Comparison of ENCODE assay signal across 8 cellular contexts in the genomic region with DNA sequence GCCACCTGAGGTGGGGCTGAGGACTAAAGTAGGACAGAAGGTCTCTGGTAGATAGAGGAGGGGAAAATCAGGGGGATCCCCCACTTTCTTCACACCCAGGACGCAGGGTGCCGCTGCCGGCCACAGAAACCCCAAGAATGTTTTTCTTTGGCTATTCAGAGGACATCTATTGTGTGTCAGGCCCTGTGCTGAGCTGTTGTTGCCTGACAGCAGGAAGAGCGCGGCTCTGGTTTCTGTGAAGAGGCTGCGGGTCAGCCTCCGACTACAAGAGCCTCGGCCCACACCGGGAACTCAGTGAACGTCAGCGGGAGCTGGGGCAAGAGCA. TPM values are rescaled to one million over a fixed set of nuclear protein-coding genes. Genes with fewer than 3 reads are reported as not detected.
A peak's percentile ranks its signal among the peaks of the same experiment; 100 is the strongest.
DNase-seq lines count a peak whose midpoint lies in the region; ATAC-seq lines count a peak whose summit lies in the region.

No MANE protein-coding gene starts in this region.

- WGBS in mesenchymal stem cell = 11% methylated on average over 11 of the region's 11 CpGs

- no peaks in the 10 kb centered on the region for H3K27me3 ChIP-seq in mesenchymal stem cell (ENCODE audit: control insufficient read depth in 1 of 2, insufficient read depth in 1 of 2, low read length in 2 of 2)

- ATAC-seq in HG03025 (IDR thresholded peaks at IDR 0.05; ENCODE audit: low FRiP score, unreplicated experiment) = peak; percentile 44
- ATAC-seq in stimulated activated naive CD8-positive, alpha-beta T cell treated with anti-CD3 and anti-CD28 coated beads, Interleukin-15, Interleukin-2, amounts not matched to agents 100 U/mL and 50 U/mL, for 24 hours = peak; percentile 67

- peak overlapping the region; percentile 95 for H4K91ac ChIP-seq in mesenchymal stem cell (ENCODE audit: low read length)

- peak overlapping the region; percentile 14 to 96 for H3K23ac ChIP-seq in mesenchymal stem cell (ENCODE audit: low read length in 2 of 2)

- peaks cover 25% of the 10 kb centered on the region for H3K4me1 ChIP-seq in mesenchymal stem cell (ENCODE audit: control insufficient read depth, insufficient read depth, low read depth, low read length)

- no peaks in the 10 kb centered on the region for H3K9me3 ChIP-seq in mesenchymal stem cell (ENCODE audit: control insufficient read depth, low read length)

- peak overlapping the region; percentile 37 to 95 for H3K14ac ChIP-seq in mesenchymal stem cell (ENCODE audit: low read length in 2 of 2)

- peak overlapping the region; percentile 84 for H3K4me2 ChIP-seq in mesenchymal stem cell (ENCODE audit: low read length, poor library complexity, severe bottlenecking)

- peak overlapping the region; percentile 100 for H3K27ac ChIP-seq in caudate nucleus (ENCODE audit: low read depth, low read length)
- H3K27ac ChIP-seq in mesenchymal stem cell (ENCODE audit: low read length, poor library complexity, severe bottlenecking) = peak overlapping the region; percentile 98

- H2BK5ac ChIP-seq in mesenchymal stem cell (ENCODE audit: low read depth, low read length, poor library complexity, severe bottlenecking) = peak overlapping the region; percentile 98

- peaks cover 5% of the 10 kb centered on the region for H3K79me1 ChIP-seq in mesenchymal stem cell (replicated peaks; ENCODE audit: low read length, poor library complexity, severe bottlenecking)

- peak overlapping the region; percentile 93 to 99 for H3K4ac ChIP-seq in mesenchymal stem cell (ENCODE audit: low read depth in 1 of 2, low read length in 2 of 2)

- DNase-seq in activated T-cell treated with anti-CD3 and anti-CD28 coated beads for 48 hours (ENCODE audit: low read depth) (peak; percentile 62), T-helper 1 cell (peak in 4 of 5 donors; percentile 31 to 85 (median 50)), caudate nucleus (lab: John Stamatoyannopoulos, UW) (no peak), mesenchymal stem cell (peak; percentile 82), KBM-7 (no peak)
- no peak for DNase-seq in activated T-cell treated with anti-CD3 and anti-CD28 coated beads, Interleukin-2, amount 50 U/mL, for 48 hours
- DNase-seq in stimulated activated naive CD8-positive, alpha-beta T cell treated with anti-CD3 and anti-CD28 coated beads, Interleukin-15, Interleukin-2, amounts not matched to agents 100 U/mL and 50 U/mL, for 24 hours = peak; percentile 81

- peak overlapping the region; percentile 99 for H3K9ac ChIP-seq in mesenchymal stem cell (ENCODE audit: low read length)

- H3K4me3 ChIP-seq in mesenchymal stem cell (ENCODE audit: insufficient read depth in 1 of 2, low read depth in 1 of 2, low read length in 2 of 2) = peak overlapping the region; percentile 66 to 83

- H2BK15ac ChIP-seq in mesenchymal stem cell (ENCODE audit: low read depth, poor library complexity, severe bottlenecking) = peak overlapping the region; percentile 95

- in situ Hi-C loops in KBM-7 (cut with MboI; ENCODE audit: low pct_unique_long_range_greater_than_20kb, low sequenced_read_pairs) = no loop called here

- H2AK5ac ChIP-seq in mesenchymal stem cell (ENCODE audit: low read length, severe bottlenecking) = peak overlapping the region; percentile 90

- peaks cover 2 to 15% of the 10 kb centered on the region in 2 experiments for H3K36me3 ChIP-seq in mesenchymal stem cell (ENCODE audit: control insufficient read depth in 1 of 2, insufficient read depth in 2 of 2, low read depth in 1 of 2, low read length in 2 of 2)

- H2BK12ac ChIP-seq in mesenchymal stem cell (ENCODE audit: low read length in 2 of 2) = peak overlapping the region in 1 of 2 experiments; percentile 7

- peak overlapping the region; percentile 98 to 99 for H3K18ac ChIP-seq in mesenchymal stem cell (ENCODE audit: low read depth in 1 of 2, low read length in 2 of 2)

- H2BK120ac ChIP-seq in mesenchymal stem cell (ENCODE audit: low read depth, low read length) = peak overlapping the region; percentile 96

- H2AFZ ChIP-seq in mesenchymal stem cell (ENCODE audit: low read depth, low read length) = no peak overlapping the region

- H4K8ac ChIP-seq in mesenchymal stem cell (ENCODE audit: low read length) = peak overlapping the region; percentile 97

RNA-seq across cellular contexts. Expression of gene PIGV, which starts 0.4 kb away (rescaled TPM):
- 8.1 TPM for polyA plus RNA-seq in mesenchymal stem cell (2013, experiment 1 of 2)
- polyA plus RNA-seq in mesenchymal stem cell (2013, experiment 2 of 2) = 8.6 TPM

RNA-seq across cellular contexts. Expression of gene ZDHHC18, which starts 39.1 kb away (rescaled TPM):
- 24.7 TPM for polyA plus RNA-seq in mesenchymal stem cell (2013, experiment 1 of 2)
- polyA plus RNA-seq in mesenchymal stem cell (2013, experiment 2 of 2) = 24.1 TPM

Comparison
In these comparisons a context has a peak if more than half of its experiments do, and no peak if none do; other contexts are left out.
1. DNase-seq: peak in activated T-cell treated with anti-CD3 and anti-CD28 coated beads for 48 hours (single experiment), T-helper 1 cell (4 of 5), mesenchymal stem cell (single experiment) and stimulated activated naive CD8-positive, alpha-beta T cell treated with anti-CD3 and anti-CD28 coated beads, Interleukin-15, Interleukin-2, amounts not matched to agents 100 U/mL and 50 U/mL, for 24 hours (single experiment); none in activated T-cell treated with anti-CD3 and anti-CD28 coated beads, Interleukin-2, amount 50 U/mL, for 48 hours (0 of 2), caudate nucleus (0 of 61) and KBM-7 (single experiment).